ENCODE assay signal across 16 cellular contexts in the genomic region with DNA sequence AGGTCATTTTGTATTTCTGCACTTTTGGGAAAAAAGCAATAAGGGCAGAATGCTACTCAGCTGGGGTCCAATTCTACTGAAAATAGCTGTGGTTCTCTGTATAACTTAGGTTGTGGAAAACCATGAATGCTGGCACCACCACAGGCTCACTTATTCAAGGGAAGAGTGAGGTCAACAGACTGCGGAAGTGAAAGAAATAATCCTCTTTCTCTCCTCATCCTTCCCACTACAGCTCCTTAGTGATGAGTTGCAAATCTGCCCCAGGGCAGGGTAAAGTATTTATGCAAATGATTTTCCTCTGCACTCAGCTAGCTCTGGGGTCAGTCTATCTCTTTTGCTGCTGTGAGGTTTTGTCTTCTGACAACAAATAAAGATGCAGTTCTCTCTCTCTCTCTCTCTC.
A peak's percentile ranks its signal among the peaks of the same experiment; 100 is the strongest.
DNase-seq lines count a peak whose midpoint lies in the region; TF ChIP-seq lines count a peak whose summit lies in the region.
"Had no signal": no experiment of that assay in that cellular context is flagged by ENCODE, and none has a peak within 500 bp of the region (broad histone marks: within the 10 kb centered on the region; RNA-seq: fewer than 3 reads in every experiment).

No MANE protein-coding gene starts in this region.

- H3F3A ChIP-seq in neural cell (ENCODE audit: insufficient read depth, low read length, poor library complexity, severe bottlenecking) = peaks cover 6% of the 10 kb centered on the region

- H3K27me3 ChIP-seq in H7 (ENCODE audit: control insufficient read depth, insufficient read depth, low read length) (no peaks in the 10 kb centered on the region), esophagus squamous epithelium (no peaks in the 10 kb centered on the region), neural cell (ENCODE audit: insufficient read depth, low read depth, low read length) (no peaks in the 10 kb centered on the region)
- H3K27me3 ChIP-seq: BLaER1 treated with 17β-estradiol and CSF1 and Interleukin-3, amounts not matched to agents 10 nM and 100 nM had no signal

- TF ChIP-seq EP300 in neural cell (conservative IDR thresholded peaks at IDR 0.05; ENCODE audit: poor library complexity, severe bottlenecking) = no peak

- H3K4me1 ChIP-seq in esophagus squamous epithelium = peaks cover 0 to 68% (median 14%) of the 10 kb centered on the region in 3 donors
- H3K4me1 ChIP-seq: BLaER1 treated with 17β-estradiol and CSF1 and Interleukin-3, amounts not matched to agents 10 nM and 100 nM had no signal

- H3K9me3 ChIP-seq in esophagus squamous epithelium (no peaks in the 10 kb centered on the region), neural cell (ENCODE audit: low read length) (no peaks in the 10 kb centered on the region)
- H3K9me3 ChIP-seq: BLaER1 treated with 17β-estradiol and CSF1 and Interleukin-3, amounts not matched to agents 10 nM and 100 nM had no signal

- in situ Hi-C loops in SK-MEL-5 (cut with HindIII; ENCODE audit: low pct_unique_long_range_greater_than_20kb, low sequenced_read_pairs) = no loop called here

- H3K9me2 ChIP-seq in neural cell (ENCODE audit: insufficient read depth, low read length) = no peaks in the 10 kb centered on the region

- H3K4me3 ChIP-seq in H7 (ENCODE audit: insufficient read depth, low read depth, low read length) = no peak overlapping the region
- no peak overlapping the region for H3K4me3 ChIP-seq in esophagus squamous epithelium
- H3K4me3 ChIP-seq in neural cell (ENCODE audit: low read length) = no peak overlapping the region
- H3K4me3 ChIP-seq: BLaER1 treated with 17β-estradiol and CSF1 and Interleukin-3, amounts not matched to agents 10 nM and 100 nM had no signal

- H3K79me2 ChIP-seq in neural cell (replicated peaks; ENCODE audit: insufficient read depth, low read length) = no peaks in the 10 kb centered on the region

- intact Hi-C loops in esophagus squamous epithelium (cut with DNase I) = no loop called here

- TF ChIP-seq CTCF in esophagus squamous epithelium (IDR thresholded peaks at IDR 0.05) = no peak
- no peak for TF ChIP-seq CTCF in neural cell (IDR thresholded peaks at IDR 0.05; ENCODE audit: poor library complexity, severe bottlenecking)

- TF ChIP-seq RAD21 in neural cell (conservative IDR thresholded peaks at IDR 0.05) = no peak

- H3K27ac ChIP-seq in esophagus squamous epithelium (peak overlapping the region in 3 of 4 donors; percentile 15 to 82 (median 16)), neural cell (ENCODE audit: low read length) (peak overlapping the region; percentile 75)
- H3K27ac ChIP-seq: BLaER1 treated with 17β-estradiol and CSF1 and Interleukin-3, amounts not matched to agents 10 nM and 100 nM had no signal

- no peak for TF ChIP-seq POLR2A in esophagus squamous epithelium (IDR thresholded peaks at IDR 0.05)

- no peaks in the 10 kb centered on the region for H4K20me1 ChIP-seq in neural cell (ENCODE audit: insufficient read depth)
- H4K20me1 ChIP-seq: BLaER1 treated with 17β-estradiol and CSF1 and Interleukin-3, amounts not matched to agents 10 nM and 100 nM had no signal

- WGBS in esophagus squamous epithelium, 2 donors = 14 to 36% methylated on average over 1 of the region's 1 CpG

- H3K4me2 ChIP-seq in neural cell (ENCODE audit: low read length) = no peak overlapping the region
- H3K4me2 ChIP-seq: BLaER1 treated with 17β-estradiol and CSF1 and Interleukin-3, amounts not matched to agents 10 nM and 100 nM had no signal

- H3K36me3 ChIP-seq in H7 (replicated peaks; ENCODE audit: control insufficient read depth, insufficient read depth, low read length) (no peaks in the 10 kb centered on the region), esophagus squamous epithelium (no peaks in the 10 kb centered on the region), neural cell (ENCODE audit: insufficient read depth, low read length) (no peaks in the 10 kb centered on the region)
- H3K36me3 ChIP-seq: BLaER1 treated with 17β-estradiol and CSF1 and Interleukin-3, amounts not matched to agents 10 nM and 100 nM had no signal

- DNase-seq in H7 (peak; percentile 21), SK-MEL-5 (ENCODE audit: low read depth, low spot score) (peak; percentile 82), esophagus squamous epithelium (lab: John Stamatoyannopoulos, UW) (no peak), NCI-H1417 (lab: John Stamatoyannopoulos, UW) (no peak), mucosa of gallbladder (ENCODE audit: low spot score) (no peak), 8988T (no peak), NCI-H446 treated with DMSO at 0.1 percent for 48 hours (lab: John Stamatoyannopoulos, UW) (no peak)
- DNase-seq: activated naive CD8-positive, alpha-beta T cell treated with anti-CD3 and anti-CD28 coated beads, Interleukin-2, amount 10 ng/mL, durations not matched to agents 7 days and 5 days; effector CD4-positive, alpha-beta T cell; GF-D8; mesenchymal stem cell; NCI-H187 treated with DMSO at 0.1 percent for 48 hours; SHP77; stimulated activated CD4-positive, alpha-beta T cell treated with anti-CD3 and anti-CD28 coated beads, Interleukin-4, amount 100 ng/mL, for 24 hours had no signal

- H2AFZ ChIP-seq in neural cell (ENCODE audit: low read depth, low read length) = no peak overlapping the region

- H3K9ac ChIP-seq in neural cell (ENCODE audit: low read length) = peak overlapping the region; percentile 36
- H3K9ac ChIP-seq: BLaER1 treated with 17β-estradiol and CSF1 and Interleukin-3, amounts not matched to agents 10 nM and 100 nM had no signal

TF ChIP-seq in neural cell, 6 proteins besides CTCF, POLR2A, EP300 and RAD21:
- TF ChIP-seq MXI1 (conservative IDR thresholded peaks at IDR 0.05; ENCODE audit: poor library complexity, severe bottlenecking) (no peak), SMC3 (conservative IDR thresholded peaks at IDR 0.05; ENCODE audit: poor library complexity) (no peak), TAF1 (IDR thresholded peaks at IDR 0.05; ENCODE audit: low read depth) (no peak), REST (IDR thresholded peaks at IDR 0.05; ENCODE audit: borderline replicate concordance) (no peak), POLR2AphosphoS5 (IDR thresholded peaks at IDR 0.05) (no peak), EZH2 (IDR thresholded peaks at IDR 0.05; ENCODE audit: borderline replicate concordance, insufficient read depth, low read length, poor library complexity, severe bottlenecking) (no peak)

Comparison
In these comparisons a context has a peak if more than half of its experiments do, and no peak if none do; other contexts are left out.
1. DNase-seq: peak in H7 (single experiment) and SK-MEL-5 (single experiment); none in esophagus squamous epithelium (single experiment), NCI-H1417 (0 of 3), mucosa of gallbladder (single experiment), 8988T (single experiment) and NCI-H446 treated with DMSO at 0.1 percent for 48 hours (single experiment).